Comparison of ENCODE assay signal across 13 cellular contexts in the genomic region with DNA sequence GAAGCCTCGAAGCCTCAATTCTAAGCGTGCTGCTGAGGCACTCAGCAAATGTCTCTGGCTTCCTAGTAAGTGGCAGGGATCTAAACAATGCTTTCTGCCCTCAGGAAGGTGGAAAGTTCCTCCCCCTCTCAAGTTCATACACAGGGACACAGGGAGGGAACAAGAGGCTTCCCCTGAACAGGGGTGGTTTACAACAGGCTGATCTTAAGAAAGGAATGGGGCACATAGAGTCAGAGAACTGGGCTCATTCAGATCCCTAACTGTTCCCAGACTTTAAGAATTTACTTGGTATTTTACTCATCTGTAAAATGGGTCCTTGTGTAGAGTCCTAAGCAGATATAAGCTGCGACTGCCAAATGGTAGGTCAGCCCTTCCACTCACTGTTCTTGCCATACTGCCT. TPM values are rescaled to one million over a fixed set of nuclear protein-coding genes. Genes with fewer than 3 reads are reported as not detected.
DNase-seq lines count a peak whose midpoint lies in the region; ATAC-seq and TF ChIP-seq lines count a peak whose summit lies in the region.
"Had no signal": no experiment of that assay in that cellular context is flagged by ENCODE, and none has a peak within 500 bp of the region (broad histone marks: within the 10 kb centered on the region; RNA-seq: fewer than 3 reads in every experiment).

No MANE protein-coding gene starts in this region.

- H3K9me3 ChIP-seq in heart left ventricle (no peaks in the 10 kb centered on the region), vagina (no peaks in the 10 kb centered on the region)

- peak overlapping the region; percentile 96 for H3K27ac Mint-ChIP-seq in dendritic cell treated with granulocyte-macrophage colony-stimulating factor and Interleukin-4, amounts not matched to agents 40 ng/mL and 50 ng/mL, for 4 days
- peak overlapping the region; percentile 83 for H3K27ac Mint-ChIP-seq in osteocyte (ENCODE audit: unreplicated experiment)
- H3K27ac Mint-ChIP-seq in T-helper 2 cell treated with Interferon-gamma antibody and Interleukin-4, amounts not matched to agents 5 μg/mL and 100 μg/mL, for 36 hours: no peak overlapping the region
- H3K27ac Mint-ChIP-seq: activated CD4-positive, alpha-beta T cell treated with anti-CD3 and anti-CD28 coated beads for 36 hours had no signal

- DNase-seq in heart left ventricle: no peak
- DNase-seq in Right ventricle myocardium superior: no peak
- no peak for DNase-seq in osteocyte (ENCODE audit: extremely low spot score, unreplicated experiment)
- DNase-seq in vagina (ENCODE audit: extremely low spot score in 2 of 2): no peak
- no peak for DNase-seq in CD1c-positive myeloid dendritic cell (ENCODE audit: extremely low spot score)
- no peak for DNase-seq in T-helper 2 cell treated with Interferon-gamma antibody and Interleukin-4, amounts not matched to agents 5 μg/mL and 100 μg/mL, for 36 hours (ENCODE audit: low spot score)
- DNase-seq: activated CD4-positive, alpha-beta T cell treated with anti-CD3 and anti-CD28 coated beads for 36 hours; activated effector memory CD4-positive, alpha-beta T cell treated with Interleukin-2 at 50 U/mL for 16 hours; EL; SIG-M5 had no signal

- H3K4me3 ChIP-seq in heart left ventricle (peak overlapping the region in 1 of 12 donors; percentile 75), vagina (no peak overlapping the region)
- H3K4me3 ChIP-seq: K562 had no signal

- ATAC-seq in heart left ventricle (no peak), Right ventricle myocardium superior (ENCODE audit: poor library complexity) (no peak), HG03565 (IDR thresholded peaks at IDR 0.05; ENCODE audit: unreplicated experiment) (no peak)
- ATAC-seq: activated CD4-positive, alpha-beta T cell treated with anti-CD3 and anti-CD28 coated beads for 36 hours; K562 had no signal

- H3K27ac ChIP-seq in heart left ventricle (peak overlapping the region in 8 of 12 donors; percentile 11 to 93 (median 65)), vagina (peak overlapping the region; percentile 76)

- no peaks in the 10 kb centered on the region for H3K27me3 ChIP-seq in heart left ventricle
- H3K27me3 ChIP-seq in vagina: no peaks in the 10 kb centered on the region

- intact Hi-C loops in heart left ventricle (cut with DNase I) (loop anchor here in 5 of 10 donors (5.0 to 10.0 kb wide), 6 partner anchors 77 to 295 kb away; no protein-coding TSS in a partner anchor), Right ventricle myocardium superior (cut with DNase I) (no loop called here), vagina (cut with DNase I) (no loop called here)
- intact Hi-C loops in dendritic cell treated with granulocyte-macrophage colony-stimulating factor and Interleukin-4, amounts not matched to agents 40 ng/mL and 50 ng/mL, for 4 days (cut with micrococcal nuclease): no loop called here

- H3K36me3 Mint-ChIP-seq in dendritic cell treated with granulocyte-macrophage colony-stimulating factor and Interleukin-4, amounts not matched to agents 40 ng/mL and 50 ng/mL, for 4 days (ENCODE audit: low read depth): peaks cover 32% of the 10 kb centered on the region
- H3K36me3 Mint-ChIP-seq in osteocyte (ENCODE audit: unreplicated experiment): peaks cover 2% of the 10 kb centered on the region
- H3K36me3 Mint-ChIP-seq in T-helper 2 cell treated with Interferon-gamma antibody and Interleukin-4, amounts not matched to agents 5 μg/mL and 100 μg/mL, for 36 hours (ENCODE audit: low read depth): no peaks in the 10 kb centered on the region

- H3K4me3 Mint-ChIP-seq in dendritic cell treated with granulocyte-macrophage colony-stimulating factor and Interleukin-4, amounts not matched to agents 40 ng/mL and 50 ng/mL, for 4 days: no peak overlapping the region
- H3K4me3 Mint-ChIP-seq in osteocyte (ENCODE audit: unreplicated experiment): peak overlapping the region; percentile 95
- H3K4me3 Mint-ChIP-seq in T-helper 2 cell treated with Interferon-gamma antibody and Interleukin-4, amounts not matched to agents 5 μg/mL and 100 μg/mL, for 36 hours: no peak overlapping the region
- H3K4me3 Mint-ChIP-seq: activated CD4-positive, alpha-beta T cell treated with anti-CD3 and anti-CD28 coated beads for 36 hours had no signal

- TF ChIP-seq CTCF in heart left ventricle (IDR thresholded peaks at IDR 0.05) (no peak), osteocyte (IDR thresholded peaks at IDR 0.05) (no peak), vagina (IDR thresholded peaks at IDR 0.05) (no peak)

- H3K4me1 Mint-ChIP-seq in dendritic cell treated with granulocyte-macrophage colony-stimulating factor and Interleukin-4, amounts not matched to agents 40 ng/mL and 50 ng/mL, for 4 days (ENCODE audit: low read depth): peaks cover 86% of the 10 kb centered on the region
- H3K4me1 Mint-ChIP-seq in osteocyte (ENCODE audit: unreplicated experiment): peaks cover 89% of the 10 kb centered on the region
- H3K4me1 Mint-ChIP-seq in T-helper 2 cell treated with Interferon-gamma antibody and Interleukin-4, amounts not matched to agents 5 μg/mL and 100 μg/mL, for 36 hours (ENCODE audit: low read depth): peaks cover 3% of the 10 kb centered on the region
- H3K4me1 Mint-ChIP-seq: activated CD4-positive, alpha-beta T cell treated with anti-CD3 and anti-CD28 coated beads for 36 hours had no signal

- peaks cover 11% of the 10 kb centered on the region for H3K27me3 Mint-ChIP-seq in dendritic cell treated with granulocyte-macrophage colony-stimulating factor and Interleukin-4, amounts not matched to agents 40 ng/mL and 50 ng/mL, for 4 days
- no peaks in the 10 kb centered on the region for H3K27me3 Mint-ChIP-seq in osteocyte (ENCODE audit: unreplicated experiment)
- peaks cover 39% of the 10 kb centered on the region for H3K27me3 Mint-ChIP-seq in T-helper 2 cell treated with Interferon-gamma antibody and Interleukin-4, amounts not matched to agents 5 μg/mL and 100 μg/mL, for 36 hours (ENCODE audit: low read depth)

- WGBS in heart left ventricle, 4 donors: 69 to 83% (median 76%) methylated on average over 3 of the region's 3 CpGs

- no peaks in the 10 kb centered on the region for H3K9me3 Mint-ChIP-seq in dendritic cell treated with granulocyte-macrophage colony-stimulating factor and Interleukin-4, amounts not matched to agents 40 ng/mL and 50 ng/mL, for 4 days
- no peaks in the 10 kb centered on the region for H3K9me3 Mint-ChIP-seq in osteocyte (ENCODE audit: unreplicated experiment)
- H3K9me3 Mint-ChIP-seq in T-helper 2 cell treated with Interferon-gamma antibody and Interleukin-4, amounts not matched to agents 5 μg/mL and 100 μg/mL, for 36 hours: no peaks in the 10 kb centered on the region

- TF ChIP-seq POLR2A in heart left ventricle (IDR thresholded peaks at IDR 0.05) (no peak), vagina (IDR thresholded peaks at IDR 0.05) (no peak)

- no peaks in the 10 kb centered on the region for H3K36me3 ChIP-seq in heart left ventricle
- H3K36me3 ChIP-seq in vagina: no peaks in the 10 kb centered on the region

- peaks cover 3 to 86% (median 52%) of the 10 kb centered on the region in 12 donors for H3K4me1 ChIP-seq in heart left ventricle
- peaks cover 65% of the 10 kb centered on the region for H3K4me1 ChIP-seq in vagina

RNA-seq across cellular contexts. Expression of a gene that starts 2.5 kb away (rescaled TPM):
- total RNA-seq in heart left ventricle (100 to 1,000 TPM in 1 of 9 donors, 10 to 100 TPM in 8; 29.6 to 116 (median 37.2) TPM), Right ventricle myocardium superior (43.2 TPM), osteocyte (93.8 and 103 TPM in 2 replicates), vagina (36.8 TPM)
- 10 to 100 TPM; 10.1 to 12.9 TPM for polyA plus RNA-seq in heart left ventricle
- polyA plus RNA-seq: K562 had no signal
